Comparison of ENCODE assay signal across 8 cellular contexts in the genomic region with DNA sequence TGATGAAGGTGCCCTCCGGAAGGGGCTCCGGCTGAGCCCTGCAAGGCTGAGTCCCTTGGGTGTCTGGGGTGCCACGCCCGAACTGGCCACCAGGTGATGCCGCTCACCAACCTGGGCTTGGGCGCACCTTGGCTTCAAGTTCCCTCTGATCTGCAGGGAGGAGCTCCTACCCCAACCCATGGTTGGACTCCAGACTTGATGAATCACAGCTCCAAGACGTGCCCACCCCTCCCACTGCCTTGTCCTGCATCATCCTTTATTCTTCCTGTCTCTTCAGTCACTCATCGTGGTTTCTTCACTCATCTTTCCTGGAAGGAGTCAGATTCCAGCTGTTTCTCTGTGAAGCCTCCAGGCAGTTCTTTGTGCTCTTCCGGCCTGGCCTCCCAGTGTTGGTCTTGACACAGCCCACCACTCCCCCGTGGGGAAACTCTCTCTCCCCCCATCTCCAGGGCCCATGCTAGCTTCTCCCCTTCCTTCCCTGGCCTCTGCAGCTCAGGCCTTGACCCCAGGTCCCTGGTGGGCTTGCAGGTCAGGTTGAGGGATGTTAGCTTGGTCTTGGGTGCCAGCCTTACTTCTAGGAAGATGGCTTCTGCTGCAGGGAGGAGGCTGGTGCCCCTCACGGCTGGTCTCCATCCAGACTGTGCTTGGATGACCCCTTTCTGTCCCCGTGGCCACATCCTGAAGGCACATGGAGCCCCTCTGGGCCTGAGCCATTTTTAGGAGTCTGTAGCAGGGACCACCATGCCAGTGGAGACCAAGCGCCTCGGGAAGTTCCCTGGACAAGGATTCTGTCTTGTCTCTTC.
A peak's percentile ranks its signal among the peaks of the same experiment; 100 is the strongest.
DNase-seq lines count a peak whose midpoint lies in the region; ATAC-seq lines count a peak whose summit lies in the region.

No MANE protein-coding gene starts in this region.

- ATAC-seq in HG03442 (IDR thresholded peaks at IDR 0.05; ENCODE audit: unreplicated experiment) (no peak), GM21619 (IDR thresholded peaks at IDR 0.05; ENCODE audit: unreplicated experiment) (no peak)

- DNase-seq in COLO668 (lab: John Stamatoyannopoulos, UW; ENCODE audit: unreplicated experiment), result peak; percentile 44
- peak; percentile 81 for DNase-seq in HuH-7.5 (ENCODE audit: low spot score)
- peak; percentile 1 for DNase-seq in SKM-1 (lab: John Stamatoyannopoulos, UW; ENCODE audit: unreplicated experiment)
- DNase-seq in activated naive CD8-positive, alpha-beta T cell treated with anti-CD3 and anti-CD28 coated beads, Interleukin-2, amount 50 U/mL, for 16 hours (ENCODE audit: low read depth, low spot score), result peak; percentile 25
- DNase-seq in iPS DF 4.7 (ENCODE audit: extremely low read depth, low spot score), result peak; percentile 38
- DNase-seq in stimulated activated CD4-positive, alpha-beta T cell treated with anti-CD3 and anti-CD28 coated beads, Interleukin-1b, Interleukin-23, amount 100 ng/mL, for 4 hours (ENCODE audit: low read depth in 2 of 2), result peak; percentile 48 to 57

Comparison
In these comparisons a context has a peak if more than half of its experiments do, and no peak if none do; other contexts are left out.
1. DNase-seq: peak in every context shown above with its lines; median percentile 81 in HuH-7.5; 52 in stimulated activated CD4-positive, alpha-beta T cell treated with anti-CD3 and anti-CD28 coated beads, Interleukin-1b, Interleukin-23, amount 100 ng/mL, for 4 hours; 44 in COLO668; 38 in iPS DF 4.7; 25 in activated naive CD8-positive, alpha-beta T cell treated with anti-CD3 and anti-CD28 coated beads, Interleukin-2, amount 50 U/mL, for 16 hours; 1 in SKM-1.